Comparison of ENCODE assay signal across 17 cellular contexts in genomic region chr17:8825802-8826201, GRCh38. TPM values are rescaled to one million over a fixed set of nuclear protein-coding genes. Genes with fewer than 3 reads are reported as not detected.
DNase-seq lines count a peak whose midpoint lies in the region; ATAC-seq, FAIRE-seq and TF ChIP-seq lines count a peak whose summit lies in the region.
"Had no signal": no experiment of that assay in that cellular context is flagged by ENCODE, and none has a peak within 500 bp of the region (broad histone marks: within the 10 kb centered on the region; RNA-seq: fewer than 3 reads in every experiment).

No MANE protein-coding gene starts in this region.

- FAIRE-seq in GM12878 (lab: Jason Lieb, UNC) = no peak
- no peak for FAIRE-seq in pancreas (lab: Jason Lieb, UNC)
- FAIRE-seq: GM12892 had no signal

- no TSS peak for BruUV-seq in GM12878 (replicated peaks; lab: Mats Ljungman, UMichigan)

- peaks cover 8% of the 10 kb centered on the region for H3K27me3 Mint-ChIP-seq in osteocyte (ENCODE audit: unreplicated experiment)

- H3K4me3 ChIP-seq in right atrium auricular region (no peak overlapping the region), GM12878 (no peak overlapping the region), pancreas (no peak overlapping the region)
- H3K4me3 ChIP-seq: BLaER1 treated with 17β-estradiol and CSF1 and Interleukin-3, amounts not matched to agents 10 nM and 100 nM; GM23338 had no signal

- H3K4me1 Mint-ChIP-seq in osteocyte (ENCODE audit: unreplicated experiment) = no peaks in the 10 kb centered on the region
- no peaks in the 10 kb centered on the region for H3K4me1 Mint-ChIP-seq in stimulated activated effector memory CD8-positive, alpha-beta T cell treated with anti-CD3 and anti-CD28 coated beads, Interleukin-12 subunit alpha, Interleukin-12 subunit beta, amount 100 ng/mL, for 72 hours
- H3K4me1 Mint-ChIP-seq: CD4-positive, CD25-positive, alpha-beta regulatory T cell had no signal

- H3K4me3 Mint-ChIP-seq in osteocyte (ENCODE audit: unreplicated experiment) = no peak overlapping the region
- H3K4me3 Mint-ChIP-seq in stimulated activated effector memory CD8-positive, alpha-beta T cell treated with anti-CD3 and anti-CD28 coated beads, Interleukin-12 subunit alpha, Interleukin-12 subunit beta, amount 100 ng/mL, for 72 hours = no peak overlapping the region
- H3K4me3 Mint-ChIP-seq: CD4-positive, CD25-positive, alpha-beta regulatory T cell; GM23338 had no signal

- peaks cover 1% of the 10 kb centered on the region for H3K36me3 Mint-ChIP-seq in osteocyte (ENCODE audit: unreplicated experiment)
- peaks cover 28% of the 10 kb centered on the region for H3K36me3 Mint-ChIP-seq in stimulated activated effector memory CD8-positive, alpha-beta T cell treated with anti-CD3 and anti-CD28 coated beads, Interleukin-12 subunit alpha, Interleukin-12 subunit beta, amount 100 ng/mL, for 72 hours

- peak; percentile 38 for DNase-seq in right atrium auricular region (ENCODE audit: low spot score)
- DNase-seq in Right ventricle myocardium superior = no peak
- DNase-seq in GM12878 (ENCODE audit: low read depth, low spot score) = no peak
- peak; percentile 32 for DNase-seq in osteocyte (ENCODE audit: extremely low spot score, unreplicated experiment)
- DNase-seq in pancreas = no peak
- no peak for DNase-seq in stimulated activated effector memory CD8-positive, alpha-beta T cell treated with anti-CD3 and anti-CD28 coated beads, Interleukin-12 subunit alpha, Interleukin-12 subunit beta, amount 100 ng/mL, for 72 hours (ENCODE audit: low spot score in 2 of 2)
- no peak for DNase-seq in cortex of kidney (lab: John Stamatoyannopoulos, UW)
- DNase-seq: 8988T; CD4-positive, CD25-positive, alpha-beta regulatory T cell; DMS53; H7; IMR-90 had no signal

- H3K4me1 ChIP-seq in right atrium auricular region = no peaks in the 10 kb centered on the region
- H3K4me1 ChIP-seq in GM12878 (ENCODE audit: control insufficient read depth, insufficient read depth, low read length) = no peaks in the 10 kb centered on the region
- no peaks in the 10 kb centered on the region for H3K4me1 ChIP-seq in pancreas
- H3K4me1 ChIP-seq: BLaER1 treated with 17β-estradiol and CSF1 and Interleukin-3, amounts not matched to agents 10 nM and 100 nM had no signal

- no peaks in the 10 kb centered on the region for H4K20me1 ChIP-seq in GM12878 (ENCODE audit: control insufficient read depth, insufficient read depth)

- no peak overlapping the region for H2AFZ ChIP-seq in GM12878 (ENCODE audit: control insufficient read depth, low read depth, low read length)
- H2AFZ ChIP-seq: GM23338 had no signal

- TF ChIP-seq POLR2A in GM12878 (IDR thresholded peaks at IDR 0.05; ENCODE audit: low read depth, low read length) = no peak

- POLR2A ChIA-PET in GM12878 (lab: Charles Lee) = interaction anchor here (1.4 to 2.2 kb wide), 3 partner anchors 17 to 41 kb away, joined by 3 to 5 read pairs (median 5); partner anchors contain the start of gene PIK3R6

- TF ChIP-seq RAD21 in GM12878 (IDR thresholded peaks at IDR 0.05; ENCODE audit: insufficient read depth, low read depth, low read length) = no peak

- no peaks in the 10 kb centered on the region for H3K79me2 ChIP-seq in GM12878 (ENCODE audit: control insufficient read depth, insufficient read depth, low read length)

- peaks cover 0 to 10% of the 10 kb centered on the region in 2 donors for H3K9me3 ChIP-seq in right atrium auricular region
- H3K9me3 ChIP-seq in GM12878 (replicated peaks; ENCODE audit: control insufficient read depth, insufficient read depth, low read length) = no peaks in the 10 kb centered on the region; the same call in 1 of the 3 replicates
- no peaks in the 10 kb centered on the region for H3K9me3 ChIP-seq in pancreas

- TF ChIP-seq EP300 in GM12878 (IDR thresholded peaks at IDR 0.05; ENCODE audit: borderline replicate concordance in 1 of 2, control insufficient read depth in 1 of 2, low read depth in 2 of 2, low read length in 2 of 2) = no peak

- H3K36me3 ChIP-seq in right atrium auricular region (no peaks in the 10 kb centered on the region), GM12878 (ENCODE audit: control insufficient read depth in 2 of 2, insufficient read depth in 2 of 2, low read length in 1 of 2) (peaks cover 24 to 75% of the 10 kb centered on the region in 2 experiments), pancreas (no peaks in the 10 kb centered on the region)

- H3K27ac ChIP-seq in right atrium auricular region = no peak overlapping the region
- H3K27ac ChIP-seq in GM12878 (ENCODE audit: control insufficient read depth, insufficient read depth) = no peak overlapping the region
- no peak overlapping the region for H3K27ac ChIP-seq in pancreas
- H3K27ac ChIP-seq: BLaER1 treated with 17β-estradiol and CSF1 and Interleukin-3, amounts not matched to agents 10 nM and 100 nM had no signal

- H3K9ac ChIP-seq in GM12878 (ENCODE audit: control insufficient read depth, insufficient read depth, low read length) = no peak overlapping the region
- H3K9ac ChIP-seq: BLaER1 treated with 17β-estradiol and CSF1 and Interleukin-3, amounts not matched to agents 10 nM and 100 nM had no signal

- H3K27me3 ChIP-seq in right atrium auricular region = no peaks in the 10 kb centered on the region
- no peaks in the 10 kb centered on the region for H3K27me3 ChIP-seq in GM12878 (replicated peaks in 1 of 2; ENCODE audit: control insufficient read depth in 2 of 2, insufficient read depth in 2 of 2, low read length in 1 of 2)
- no peaks in the 10 kb centered on the region for H3K27me3 ChIP-seq in pancreas
- H3K27me3 ChIP-seq: BLaER1 treated with 17β-estradiol and CSF1 and Interleukin-3, amounts not matched to agents 10 nM and 100 nM had no signal

- H3K4me2 ChIP-seq in GM12878 (ENCODE audit: control insufficient read depth, insufficient read depth) = no peak overlapping the region
- H3K4me2 ChIP-seq: BLaER1 treated with 17β-estradiol and CSF1 and Interleukin-3, amounts not matched to agents 10 nM and 100 nM; GM23338 had no signal

- CTCF ChIA-PET in GM12878 (lab: Yijun Ruan, JAX) = interaction anchor here (0.6 to 2.8 kb wide), 3 partner anchors 40 to 528 kb away, joined by 3 to 10 read pairs (median 10); no protein-coding TSS in a partner anchor

- 46% methylated on average over 2 of the region's 2 CpGs for WGBS in GM12878 (ENCODE audit: insufficient coverage, insufficient replicate concordance, low lambda C conversion rate, missing lambda C conversion rate)
- WGBS in pancreas, 2 donors = 50 to 58% methylated on average over 2 of the region's 2 CpGs

- in situ Hi-C loops in GM12878 (cut with MboI) = no loop called here

- TF ChIP-seq CTCF in right atrium auricular region (IDR thresholded peaks at IDR 0.05) (no peak), GM12878 (IDR thresholded peaks at IDR 0.05 in 2 of 3, conservative IDR thresholded peaks at IDR 0.05 in 1 of 3; ENCODE audit: control insufficient read depth in 2 of 3, extremely low read depth in 1 of 3, insufficient read depth in 1 of 3, low read depth in 3 of 3, low read length in 3 of 3) (no peak), osteocyte (IDR thresholded peaks at IDR 0.05) (no peak), pancreas (IDR thresholded peaks at IDR 0.05) (no peak)

- intact Hi-C loops in Right ventricle myocardium superior (cut with DNase I) (no loop called here), GM12878 (cut with micrococcal nuclease; ENCODE audit: unreplicated experiment) (no loop called here), pancreas (cut with DNase I) (no loop called here)

- SMC1A ChIA-PET in GM12878 (lab: Charles Lee; ENCODE audit: uncharacterized antibody, unreplicated experiment) = interaction anchor here (1.4 to 1.8 kb wide), 3 partner anchors 17 to 69 kb away, joined by 4 to 6 read pairs (median 4); no protein-coding TSS in a partner anchor

- ATAC-seq in Right ventricle myocardium superior (ENCODE audit: poor library complexity) = no peak
- ATAC-seq in GM12878 = no peak
- no peak for ATAC-seq in pancreas
- no peak for ATAC-seq in stimulated activated effector memory CD8-positive, alpha-beta T cell treated with anti-CD3 and anti-CD28 coated beads, Interleukin-12 subunit alpha, Interleukin-12 subunit beta, amount 100 ng/mL, for 72 hours
- ATAC-seq: GM23338 had no signal

- H3K9me3 Mint-ChIP-seq in osteocyte (ENCODE audit: unreplicated experiment) = peaks cover 9% of the 10 kb centered on the region
- H3K9me3 Mint-ChIP-seq in stimulated activated effector memory CD8-positive, alpha-beta T cell treated with anti-CD3 and anti-CD28 coated beads, Interleukin-12 subunit alpha, Interleukin-12 subunit beta, amount 100 ng/mL, for 72 hours = no peaks in the 10 kb centered on the region

- RAD21 ChIA-PET in GM12878 (lab: Charles Lee; ENCODE audit: unreplicated experiment) = interaction anchor here (1.4 kb wide), 1 partner anchor 66 kb away, joined by 5 read pairs; no protein-coding TSS in a partner anchor

- no peak overlapping the region for H3K27ac Mint-ChIP-seq in osteocyte (ENCODE audit: unreplicated experiment)
- H3K27ac Mint-ChIP-seq in stimulated activated effector memory CD8-positive, alpha-beta T cell treated with anti-CD3 and anti-CD28 coated beads, Interleukin-12 subunit alpha, Interleukin-12 subunit beta, amount 100 ng/mL, for 72 hours = no peak overlapping the region
- H3K27ac Mint-ChIP-seq: GM23338 had no signal

RNA-seq across cellular contexts. Expression of gene MFSD6L, which starts 26.6 kb away (rescaled TPM):
- total RNA-seq in right atrium auricular region (under 1 TPM in 1 of 2 donors, not detected in 1; 0.12 TPM), Right ventricle myocardium superior (0.11 TPM), GM12878 (2014; rRNA removed) (1.5 and 1.8 TPM in 2 replicates), GM12878 (2014; rRNA removed; fragmentation: Illumina TruSeq; extraction: Trizol) (1.3 and 1.4 TPM in 2 replicates), GM12878 (2021) (2.8 and 3.1 TPM in 2 replicates), osteocyte (not detected in 2 replicates), pancreas (1 to 10 TPM; 3.9 to 7.7 (median 4.8) TPM)
- 51.1 and 52.2 TPM in 2 replicates for total RNA-seq in GM12878 (2013; cell fraction: nucleolus; rRNA removed)
- 1.3 TPM for polyA plus RNA-seq in GM12878 (2011; ENCODE audit: low read depth)
- polyA plus RNA-seq in GM12878 (2011; rRNA removed) (0.76 and 1.2 TPM in 2 replicates), GM12878 (2014; fragmentation: Illumina TruSeq; extraction: Trizol) (0.33 and 0.94 TPM in 2 replicates), GM12878 (2014; fragmentation: Nextera tagmentation; extraction: Ambion mirVana) (under 1 TPM; 0.39 to 0.49 TPM), GM12878 (2014; rRNA removed) (1.9 and 2.5 TPM in 2 replicates), GM12878 (2016; fragmentation: Nextera tagmentation; extraction: Ambion mirVana) (under 1 TPM; 0.40 to 0.67 TPM), pancreas (1 to 10 TPM; 3.3 to 3.4 TPM)
- 1.1 and 1.5 TPM in 2 replicates for polyA plus RNA-seq in GM12878 (2011; cell fraction: cytosol; rRNA removed)
- polyA plus RNA-seq in GM12878 (2011; cell fraction: nucleus; rRNA removed) = 8.7 and 9.7 TPM in 2 replicates
- polyA plus RNA-seq in GM12878 (2012) = 2.2 and 2.5 TPM in 2 replicates
- 2.9 and 6.6 TPM in 2 replicates for polyA minus RNA-seq in GM12878 (2011; rRNA and poly(A)+ RNA removed)
- 0.83 TPM in 1 of 2 replicates, not detected in the other for polyA minus RNA-seq in GM12878 (2011; cell fraction: cytosol; rRNA and poly(A)+ RNA removed)
- 5.7 and 12.0 TPM in 2 replicates for polyA minus RNA-seq in GM12878 (2011; cell fraction: nucleus; rRNA and poly(A)+ RNA removed)
- total RNA-seq: CD4-positive, CD25-positive, alpha-beta regulatory T cell; Daoy; H7; HT-29; IMR-90 had no signal
- polyA plus RNA-seq: CD4-positive, CD25-positive, alpha-beta regulatory T cell; IMR-90 had no signal

RNA-seq across cellular contexts. Expression of gene PIK3R6, which starts 41.7 kb away (rescaled TPM):
- total RNA-seq in right atrium auricular region (under 1 TPM in 1 of 2 donors, not detected in 1; 0.51 TPM), Right ventricle myocardium superior (0.78 TPM), GM12878 (2014; rRNA removed) (40.3 and 44.7 TPM in 2 replicates), GM12878 (2014; rRNA removed; fragmentation: Illumina TruSeq; extraction: Trizol) (26.4 and 27.9 TPM in 2 replicates), GM12878 (2021) (76.7 and 81.7 TPM in 2 replicates), osteocyte (not detected in 2 replicates), pancreas (1 to 10 TPM in 1 of 6 donors, under 1 TPM in 3, not detected in 2; 0.16 to 1.1 (median 0.39) TPM)
- total RNA-seq in GM12878 (2013; cell fraction: nucleolus; rRNA removed) = 293 and 314 TPM in 2 replicates
- 68.9 TPM for polyA plus RNA-seq in GM12878 (2011; ENCODE audit: low read depth)
- polyA plus RNA-seq in GM12878 (2011; rRNA removed) (73.5 and 146 TPM in 2 replicates), GM12878 (2014; fragmentation: Illumina TruSeq; extraction: Trizol) (31.6 and 54.7 TPM in 2 replicates), GM12878 (2014; fragmentation: Nextera tagmentation; extraction: Ambion mirVana) (1 to 10 TPM; 6.7 to 7.4 TPM), GM12878 (2014; rRNA removed) (86.5 and 99.8 TPM in 2 replicates), GM12878 (2016; fragmentation: Nextera tagmentation; extraction: Ambion mirVana) (100 to 1,000 TPM; 103 to 109 TPM), pancreas (under 1 TPM; 0.16 to 0.23 TPM)
- 164 and 182 TPM in 2 replicates for polyA plus RNA-seq in GM12878 (2011; cell fraction: cytosol; rRNA removed)
- 666 and 871 TPM in 2 replicates for polyA plus RNA-seq in GM12878 (2011; cell fraction: nucleus; rRNA removed)
- polyA plus RNA-seq in GM12878 (2012) = 144 and 184 TPM in 2 replicates
- polyA minus RNA-seq in GM12878 (2011; rRNA and poly(A)+ RNA removed) = 99.0 and 156 TPM in 2 replicates
- polyA minus RNA-seq in GM12878 (2011; cell fraction: cytosol; rRNA and poly(A)+ RNA removed) = 50.8 and 58.4 TPM in 2 replicates
- 143 and 160 TPM in 2 replicates for polyA minus RNA-seq in GM12878 (2011; cell fraction: nucleus; rRNA and poly(A)+ RNA removed)
- total RNA-seq: Daoy, HT-29, IMR-90 had no signal
- polyA plus RNA-seq: CD4-positive, CD25-positive, alpha-beta regulatory T cell; IMR-90 had no signal

Comparison
In these comparisons a context has a peak if more than half of its experiments do, and no peak if none do; other contexts are left out.
1. DNase-seq: peak in right atrium auricular region (single experiment) and osteocyte (single experiment); none in Right ventricle myocardium superior (single experiment), GM12878 (single experiment), pancreas (0 of 6), stimulated activated effector memory CD8-positive, alpha-beta T cell treated with anti-CD3 and anti-CD28 coated beads, Interleukin-12 subunit alpha, Interleukin-12 subunit beta, amount 100 ng/mL, for 72 hours (0 of 2) and cortex of kidney (single experiment).
2. RNA of gene PIK3R6, which starts 41.7 kb away (total RNA-seq): 26.4 to 314 TPM in GM12878; 0.78 TPM in Right ventricle myocardium superior (single experiment), 0.51 TPM in right atrium auricular region, 0.16 to 1.1 TPM in pancreas and not detected in osteocyte; every median in the first group is over 10 times any median in the second.